ENCODE assay signal across 8 cellular contexts in genomic region chr16:75251280-75252048, GRCh38. TPM values are rescaled to one million over a fixed set of nuclear protein-coding genes. Genes with fewer than 3 reads are reported as not detected.
DNase-seq lines count a peak whose midpoint lies in the region; ATAC-seq lines count a peak whose summit lies in the region.

Gene BCAR1 (minus strand): TSS chr16:75251624. CDS start chr16:75251482, 142 bp downstream.

- H3K4me1 Mint-ChIP-seq in central memory CD8-positive, alpha-beta T cell, result peaks cover 6% of the 10 kb centered on the region
- peaks cover 0 to 4% of the 10 kb centered on the region in 2 donors for H3K4me1 Mint-ChIP-seq in immature natural killer cell

- peak within 1 kb of the TSS; percentile 66 for H3K4me3 Mint-ChIP-seq in central memory CD8-positive, alpha-beta T cell
- peak within 1 kb of the TSS in 4 of 5 donors; percentile 38 to 55 (median 44) for H3K4me3 Mint-ChIP-seq in immature natural killer cell

- H3K4me1 ChIP-seq in NT2/D1 (ENCODE audit: insufficient read depth, insufficient read length) (peaks cover 63% of the 10 kb centered on the region), skeletal muscle satellite cell (ENCODE audit: control insufficient read depth, insufficient read depth, low read length) (peaks cover 82% of the 10 kb centered on the region)

- no peak within 1 kb of the TSS for H3K27ac Mint-ChIP-seq in central memory CD8-positive, alpha-beta T cell (ENCODE audit: low read depth)
- H3K27ac Mint-ChIP-seq in immature natural killer cell, result no peak within 1 kb of the TSS

- peak within 1 kb of the TSS; percentile 94 for H3K9ac ChIP-seq in NT2/D1 (ENCODE audit: insufficient read length, low read depth)
- H3K9ac ChIP-seq in skeletal muscle satellite cell (ENCODE audit: low read depth, low read length), result peak within 1 kb of the TSS; percentile 99

- H3K9me3 ChIP-seq in NT2/D1 (ENCODE audit: insufficient read depth, low read length) (no peaks in the 10 kb centered on the region), skeletal muscle satellite cell (replicated peaks; ENCODE audit: low read length) (no peaks in the 10 kb centered on the region)

- peaks cover 83% of the 10 kb centered on the region for H3K27me3 Mint-ChIP-seq in central memory CD8-positive, alpha-beta T cell
- peaks cover 5 to 16% (median 10%) of the 10 kb centered on the region in 3 donors for H3K27me3 Mint-ChIP-seq in immature natural killer cell (ENCODE audit: low read depth in 3 of 3)

- peak; percentile 61 for DNase-seq in DMS153 treated with DMSO at 0.1 percent for 48 hours (lab: John Stamatoyannopoulos, UW; ENCODE audit: unreplicated experiment)
- peak; percentile 92 for DNase-seq in GM19238 (ENCODE audit: insufficient read length, low spot score)
- peak; percentile 84 for DNase-seq in NT2/D1 (ENCODE audit: low read depth, low spot score)
- no peak for DNase-seq in central memory CD8-positive, alpha-beta T cell (ENCODE audit: low spot score in 2 of 2)
- no peak for DNase-seq in immature natural killer cell
- DNase-seq in activated gamma-delta T cell (lab: John Stamatoyannopoulos, UW), result no peak

- ATAC-seq in HG03280 (IDR thresholded peaks at IDR 0.05; ENCODE audit: unreplicated experiment), result peak; percentile 61
- no peak for ATAC-seq in central memory CD8-positive, alpha-beta T cell (replicated peaks; ENCODE audit: extremely low read depth, poor library complexity, severe bottlenecking)

- peak within 1 kb of the TSS; percentile 83 for H3K4me3 ChIP-seq in NT2/D1 (ENCODE audit: insufficient read length, low read depth)
- H3K4me3 ChIP-seq in skeletal muscle satellite cell (ENCODE audit: low read length), result peak within 1 kb of the TSS; percentile 94

- H3K36me3 ChIP-seq in NT2/D1 (ENCODE audit: insufficient read depth, insufficient read length, low read length) (peaks cover 36% of the 10 kb centered on the region), skeletal muscle satellite cell (ENCODE audit: insufficient read depth, low read length) (peaks cover 12% of the 10 kb centered on the region)

- H3K4me2 ChIP-seq in skeletal muscle satellite cell (ENCODE audit: low read length), result peak within 1 kb of the TSS; percentile 99

- no peaks in the 10 kb centered on the region for H3K27me3 ChIP-seq in NT2/D1 (ENCODE audit: insufficient read depth, insufficient read length)
- H3K27me3 ChIP-seq in skeletal muscle satellite cell (ENCODE audit: control insufficient read depth, insufficient read depth, low read length), result no peaks in the 10 kb centered on the region

- no peaks in the 10 kb centered on the region for H3K9me3 Mint-ChIP-seq in central memory CD8-positive, alpha-beta T cell
- peaks cover 0 to 2% (median 0%) of the 10 kb centered on the region in 6 donors for H3K9me3 Mint-ChIP-seq in immature natural killer cell

- H3K36me3 Mint-ChIP-seq in central memory CD8-positive, alpha-beta T cell (ENCODE audit: insufficient read depth), result no peaks in the 10 kb centered on the region
- no peaks in the 10 kb centered on the region for H3K36me3 Mint-ChIP-seq in immature natural killer cell

RNA-seq across cellular contexts. Expression of gene BCAR1, which starts in this region (rescaled TPM):
- not detected for polyA plus RNA-seq in immature natural killer cell
- 40.3 and 49.4 TPM in 2 replicates for total RNA-seq in skeletal muscle satellite cell (2012; rRNA removed)

Comparison
In these comparisons a context has a peak if more than half of its experiments do, and no peak if none do; other contexts are left out.
1. DNase-seq: peak in DMS153 treated with DMSO at 0.1 percent for 48 hours (single experiment), GM19238 (single experiment) and NT2/D1 (single experiment); none in central memory CD8-positive, alpha-beta T cell (0 of 2), immature natural killer cell (0 of 3) and activated gamma-delta T cell (single experiment).